1 cellular context compared by ENCODE assay signal in genomic region chr14:101184562-101184961, GRCh38.
TF ChIP-seq lines count a peak whose summit lies in the region.

No MANE protein-coding gene starts in this region.

TF ChIP-seq in IMR-90, 13 proteins besides CTCF, POLR2A, EP300 and RAD21 (continued from another document):
- no peak for TF ChIP-seq USF2 (IDR thresholded peaks at IDR 0.05; ENCODE audit: low read depth, low read length)
